1 cellular context compared by ENCODE assay signal in the genomic region with DNA sequence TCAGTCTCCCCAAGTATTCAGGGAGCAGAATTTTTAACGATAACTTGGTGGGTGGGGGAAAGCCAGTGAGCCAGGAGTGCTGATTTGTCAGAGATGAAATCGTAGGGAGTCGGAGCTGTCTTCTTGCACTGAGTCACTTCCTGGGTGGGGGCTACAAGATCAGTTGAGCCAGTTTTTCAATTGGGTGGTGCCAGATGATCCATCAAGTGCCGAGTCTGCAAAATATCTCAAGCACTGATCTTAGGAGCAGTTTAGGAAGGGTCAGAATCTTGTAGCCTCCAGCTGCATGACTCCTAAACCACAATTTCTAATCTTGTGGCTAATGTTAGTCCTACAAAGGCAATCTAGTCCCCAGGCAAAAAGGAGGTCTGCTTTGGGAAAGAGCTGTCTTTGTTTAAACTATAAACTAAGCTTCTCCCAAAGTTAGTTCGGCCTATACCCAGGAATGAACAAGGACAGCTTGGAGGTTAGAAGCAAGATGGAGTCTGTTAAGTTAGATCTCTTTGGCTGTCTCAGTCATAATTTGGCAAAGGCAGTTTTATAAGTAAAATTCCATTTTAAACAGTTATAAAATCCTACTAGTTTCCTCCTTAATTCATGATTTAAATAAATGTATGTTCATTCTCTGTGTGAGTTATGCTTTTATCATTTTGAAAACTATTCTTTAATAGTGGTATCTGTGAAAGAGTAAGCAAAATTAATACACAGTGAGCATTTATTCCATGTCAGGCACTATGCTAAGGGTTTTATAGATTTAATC.
TF ChIP-seq lines count a peak whose summit lies in the region.

No MANE protein-coding gene starts in this region.

TF ChIP-seq in K562, 482 proteins besides CTCF, POLR2A, EP300 and RAD21 (continued from another document and continues in another):
- TF ChIP-seq, protein P1, sequence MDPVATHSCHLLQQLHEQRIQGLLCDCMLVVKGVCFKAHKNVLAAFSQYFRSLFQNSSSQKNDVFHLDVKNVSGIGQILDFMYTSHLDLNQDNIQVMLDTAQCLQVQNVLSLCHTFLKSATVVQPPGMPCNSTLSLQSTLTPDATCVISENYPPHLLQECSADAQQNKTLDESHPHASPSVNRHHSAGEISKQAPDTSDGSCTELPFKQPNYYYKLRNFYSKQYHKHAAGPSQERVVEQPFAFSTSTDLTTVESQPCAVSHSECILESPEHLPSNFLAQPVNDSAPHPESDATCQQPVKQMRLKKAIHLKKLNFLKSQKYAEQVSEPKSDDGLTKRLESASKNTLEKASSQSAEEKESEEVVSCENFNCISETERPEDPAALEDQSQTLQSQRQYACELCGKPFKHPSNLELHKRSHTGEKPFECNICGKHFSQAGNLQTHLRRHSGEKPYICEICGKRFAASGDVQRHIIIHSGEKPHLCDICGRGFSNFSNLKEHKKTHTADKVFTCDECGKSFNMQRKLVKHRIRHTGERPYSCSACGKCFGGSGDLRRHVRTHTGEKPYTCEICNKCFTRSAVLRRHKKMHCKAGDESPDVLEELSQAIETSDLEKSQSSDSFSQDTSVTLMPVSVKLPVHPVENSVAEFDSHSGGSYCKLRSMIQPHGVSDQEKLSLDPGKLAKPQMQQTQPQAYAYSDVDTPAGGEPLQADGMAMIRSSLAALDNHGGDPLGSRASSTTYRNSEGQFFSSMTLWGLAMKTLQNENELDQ (CRISPR knock-in tag; IDR thresholded peaks at IDR 0.05; ENCODE audit: borderline replicate concordance): no peak
- TF ChIP-seq, protein P2, sequence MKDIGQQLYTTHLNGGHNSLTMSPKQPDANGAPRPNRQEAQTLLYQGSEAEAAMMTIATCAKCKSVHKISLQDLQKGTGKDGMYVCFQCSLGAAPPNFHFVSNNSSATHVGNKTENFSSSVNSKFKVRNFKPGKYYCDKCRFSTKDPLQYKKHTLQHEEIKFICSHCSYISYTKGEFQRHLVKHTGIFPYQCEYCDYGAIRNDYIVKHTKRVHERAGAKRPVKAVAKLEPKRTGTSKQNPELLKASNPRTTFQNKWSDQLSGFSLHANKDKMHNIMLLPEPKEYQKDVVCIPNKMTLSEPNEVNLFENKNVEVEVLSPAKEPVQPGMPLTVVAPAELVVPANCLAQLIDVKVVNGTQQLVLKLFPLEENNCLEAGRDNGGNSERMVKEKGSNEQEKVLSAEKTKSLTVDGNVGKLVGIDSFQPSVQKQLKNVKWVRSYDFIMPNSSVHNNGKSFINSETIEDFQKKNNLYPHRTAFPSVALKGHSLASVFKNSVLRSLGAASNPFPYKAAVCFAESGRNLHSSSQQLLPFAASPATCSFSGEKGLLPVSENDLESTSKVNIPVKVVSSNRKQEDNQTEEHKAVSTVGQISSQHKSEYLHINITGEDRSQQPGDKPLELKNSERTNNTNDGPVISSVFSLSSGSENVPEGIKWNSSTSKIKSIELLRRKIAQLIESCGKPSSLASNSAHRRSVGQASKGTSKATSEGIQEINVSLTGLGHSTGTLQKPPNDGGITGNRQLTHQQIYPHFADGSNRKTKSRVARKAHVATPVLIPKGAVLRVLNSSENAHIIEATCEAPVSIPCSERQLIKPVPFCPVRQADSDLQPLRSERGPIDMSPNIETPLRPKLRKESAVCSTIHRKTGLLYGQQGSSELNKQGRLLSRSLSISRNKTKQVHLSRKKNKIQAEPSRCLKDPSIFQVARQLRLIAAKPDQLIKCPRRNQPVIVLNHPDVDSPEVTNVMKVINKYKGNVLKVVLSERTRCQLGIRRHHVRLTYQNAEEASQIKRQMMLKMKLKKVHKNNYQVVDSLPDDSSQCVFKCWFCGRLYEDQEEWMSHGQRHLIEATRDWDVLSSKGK (CRISPR knock-in tag; IDR thresholded peaks at IDR 0.05): no peak
- TF ChIP-seq BCL6 (CRISPR knock-in tag; IDR thresholded peaks at IDR 0.05) (no peak), TRIM28 (IDR thresholded peaks at IDR 0.05) (no peak), PTTG1 (tag; IDR thresholded peaks at IDR 0.05; ENCODE audit: low read depth) (peak; percentile 77; the same call in 1 of the 2 replicates), ZNF253 (CRISPR knock-in tag; conservative IDR thresholded peaks at IDR 0.05) (no peak), SOX6 (IDR thresholded peaks at IDR 0.05) (peak; percentile 84), ZNF445 (CRISPR knock-in tag; IDR thresholded peaks at IDR 0.05; ENCODE audit: low read depth) (no peak), ARID2 (IDR thresholded peaks at IDR 0.05) (no peak), TCF3 (CRISPR knock-in tag; IDR thresholded peaks at IDR 0.05) (peak; percentile 82), ZNF766 (CRISPR knock-in tag; conservative IDR thresholded peaks at IDR 0.05) (peak; percentile 57; the same call in 1 of the 2 replicates), ATF1 (CRISPR knock-in tag; IDR thresholded peaks at IDR 0.05) (no peak), ATF1 (tag; IDR thresholded peaks at IDR 0.05) (peak; percentile 73), PTBP1 (IDR thresholded peaks at IDR 0.05; ENCODE audit: low read depth, low read length) (no peak), SP2 (IDR thresholded peaks at IDR 0.05; ENCODE audit: extremely low read depth, low read depth, low read length, poor library complexity, severe bottlenecking) (no peak), XRCC3 (IDR thresholded peaks at IDR 0.05) (no peak), NRF1 (conservative IDR thresholded peaks at IDR 0.05 in 1 of 2, IDR thresholded peaks at IDR 0.05 in 1 of 2) (peak; percentile 46 to 51; a peak in 3 of 4 replicates), HLTF (IDR thresholded peaks at IDR 0.05) (no peak), SAP30 (IDR thresholded peaks at IDR 0.05; ENCODE audit: borderline replicate concordance, insufficient read depth, low read depth, low read length, poor library complexity, severe bottlenecking) (no peak), ZNF583 (CRISPR knock-in tag; IDR thresholded peaks at IDR 0.05) (no peak), TBP (optimal IDR thresholded peaks at IDR 0.05; ENCODE audit: low read depth, low read length) (no peak), TEAD2 (tag; IDR thresholded peaks at IDR 0.05) (no peak), SP1 (CRISPR knock-in tag; IDR thresholded peaks at IDR 0.05) (peak; percentile 36; the same call in 1 of the 2 replicates), TFAM (CRISPR knock-in tag; conservative IDR thresholded peaks at IDR 0.05) (no peak), MED1 (CRISPR knock-in tag; IDR thresholded peaks at IDR 0.05; ENCODE audit: borderline replicate concordance) (no peak), RNF2 (IDR thresholded peaks at IDR 0.05) (no peak), ZNF584 (CRISPR knock-in tag; IDR thresholded peaks at IDR 0.05; ENCODE audit: low read depth) (no peak), E2F3 (CRISPR knock-in tag; IDR thresholded peaks at IDR 0.05) (no peak), LARP7 (IDR thresholded peaks at IDR 0.05) (no peak), FOXJ3 (CRISPR knock-in tag; IDR thresholded peaks at IDR 0.05) (no peak), RBM25 (IDR thresholded peaks at IDR 0.05; ENCODE audit: low read depth, low read length, severe bottlenecking) (no peak)
- TF ChIP-seq, protein P3, sequence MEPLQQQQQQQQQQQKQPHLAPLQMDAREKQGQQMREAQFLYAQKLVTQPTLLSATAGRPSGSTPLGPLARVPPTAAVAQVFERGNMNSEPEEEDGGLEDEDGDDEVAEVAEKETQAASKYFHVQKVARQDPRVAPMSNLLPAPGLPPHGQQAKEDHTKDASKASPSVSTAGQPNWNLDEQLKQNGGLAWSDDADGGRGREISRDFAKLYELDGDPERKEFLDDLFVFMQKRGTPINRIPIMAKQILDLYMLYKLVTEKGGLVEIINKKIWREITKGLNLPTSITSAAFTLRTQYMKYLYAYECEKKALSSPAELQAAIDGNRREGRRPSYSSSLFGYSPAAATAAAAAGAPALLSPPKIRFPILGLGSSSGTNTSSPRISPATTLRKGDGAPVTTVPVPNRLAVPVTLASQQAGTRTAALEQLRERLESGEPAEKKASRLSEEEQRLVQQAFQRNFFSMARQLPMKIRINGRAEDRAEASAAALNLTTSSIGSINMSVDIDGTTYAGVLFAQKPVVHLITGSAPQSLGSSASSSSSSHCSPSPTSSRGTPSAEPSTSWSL (CRISPR knock-in tag; IDR thresholded peaks at IDR 0.05; ENCODE audit: borderline replicate concordance): no peak
- TF ChIP-seq, protein P4, sequence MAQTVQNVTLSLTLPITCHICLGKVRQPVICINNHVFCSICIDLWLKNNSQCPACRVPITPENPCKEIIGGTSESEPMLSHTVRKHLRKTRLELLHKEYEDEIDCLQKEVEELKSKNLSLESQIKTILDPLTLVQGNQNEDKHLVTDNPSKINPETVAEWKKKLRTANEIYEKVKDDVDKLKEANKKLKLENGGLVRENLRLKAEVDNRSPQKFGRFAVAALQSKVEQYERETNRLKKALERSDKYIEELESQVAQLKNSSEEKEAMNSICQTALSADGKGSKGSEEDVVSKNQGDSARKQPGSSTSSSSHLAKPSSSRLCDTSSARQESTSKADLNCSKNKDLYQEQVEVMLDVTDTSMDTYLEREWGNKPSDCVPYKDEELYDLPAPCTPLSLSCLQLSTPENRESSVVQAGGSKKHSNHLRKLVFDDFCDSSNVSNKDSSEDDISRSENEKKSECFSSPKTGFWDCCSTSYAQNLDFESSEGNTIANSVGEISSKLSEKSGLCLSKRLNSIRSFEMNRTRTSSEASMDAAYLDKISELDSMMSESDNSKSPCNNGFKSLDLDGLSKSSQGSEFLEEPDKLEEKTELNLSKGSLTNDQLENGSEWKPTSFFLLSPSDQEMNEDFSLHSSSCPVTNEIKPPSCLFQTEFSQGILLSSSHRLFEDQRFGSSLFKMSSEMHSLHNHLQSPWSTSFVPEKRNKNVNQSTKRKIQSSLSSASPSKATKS (CRISPR knock-in tag; IDR thresholded peaks at IDR 0.05): no peak
- TF ChIP-seq, protein P5, sequence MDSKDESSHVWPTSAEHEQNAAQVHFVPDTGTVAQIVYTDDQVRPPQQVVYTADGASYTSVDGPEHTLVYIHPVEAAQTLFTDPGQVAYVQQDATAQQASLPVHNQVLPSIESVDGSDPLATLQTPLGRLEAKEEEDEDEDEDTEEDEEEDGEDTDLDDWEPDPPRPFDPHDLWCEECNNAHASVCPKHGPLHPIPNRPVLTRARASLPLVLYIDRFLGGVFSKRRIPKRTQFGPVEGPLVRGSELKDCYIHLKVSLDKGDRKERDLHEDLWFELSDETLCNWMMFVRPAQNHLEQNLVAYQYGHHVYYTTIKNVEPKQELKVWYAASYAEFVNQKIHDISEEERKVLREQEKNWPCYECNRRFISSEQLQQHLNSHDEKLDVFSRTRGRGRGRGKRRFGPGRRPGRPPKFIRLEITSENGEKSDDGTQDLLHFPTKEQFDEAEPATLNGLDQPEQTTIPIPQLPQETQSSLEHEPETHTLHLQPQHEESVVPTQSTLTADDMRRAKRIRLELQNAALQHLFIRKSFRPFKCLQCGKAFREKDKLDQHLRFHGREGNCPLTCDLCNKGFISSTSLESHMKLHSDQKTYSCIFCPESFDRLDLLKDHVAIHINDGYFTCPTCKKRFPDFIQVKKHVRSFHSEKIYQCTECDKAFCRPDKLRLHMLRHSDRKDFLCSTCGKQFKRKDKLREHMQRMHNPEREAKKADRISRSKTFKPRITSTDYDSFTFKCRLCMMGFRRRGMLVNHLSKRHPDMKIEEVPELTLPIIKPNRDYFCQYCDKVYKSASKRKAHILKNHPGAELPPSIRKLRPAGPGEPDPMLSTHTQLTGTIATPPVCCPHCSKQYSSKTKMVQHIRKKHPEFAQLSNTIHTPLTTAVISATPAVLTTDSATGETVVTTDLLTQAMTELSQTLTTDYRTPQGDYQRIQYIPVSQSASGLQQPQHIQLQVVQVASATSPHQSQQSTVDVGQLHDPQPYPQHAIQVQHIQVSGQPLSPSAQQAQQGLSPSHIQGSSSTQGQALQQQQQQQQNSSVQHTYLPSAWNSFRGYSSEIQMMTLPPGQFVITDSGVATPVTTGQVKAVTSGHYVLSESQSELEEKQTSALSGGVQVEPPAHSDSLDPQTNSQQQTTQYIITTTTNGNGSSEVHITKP (IDR thresholded peaks at IDR 0.05; ENCODE audit: partially characterized antibody): no peak
- TF ChIP-seq, protein P6, sequence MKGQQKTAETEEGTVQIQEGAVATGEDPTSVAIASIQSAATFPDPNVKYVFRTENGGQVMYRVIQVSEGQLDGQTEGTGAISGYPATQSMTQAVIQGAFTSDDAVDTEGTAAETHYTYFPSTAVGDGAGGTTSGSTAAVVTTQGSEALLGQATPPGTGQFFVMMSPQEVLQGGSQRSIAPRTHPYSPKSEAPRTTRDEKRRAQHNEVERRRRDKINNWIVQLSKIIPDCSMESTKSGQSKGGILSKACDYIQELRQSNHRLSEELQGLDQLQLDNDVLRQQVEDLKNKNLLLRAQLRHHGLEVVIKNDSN (CRISPR knock-in tag; IDR thresholded peaks at IDR 0.05): no peak
- TF ChIP-seq, protein P7, sequence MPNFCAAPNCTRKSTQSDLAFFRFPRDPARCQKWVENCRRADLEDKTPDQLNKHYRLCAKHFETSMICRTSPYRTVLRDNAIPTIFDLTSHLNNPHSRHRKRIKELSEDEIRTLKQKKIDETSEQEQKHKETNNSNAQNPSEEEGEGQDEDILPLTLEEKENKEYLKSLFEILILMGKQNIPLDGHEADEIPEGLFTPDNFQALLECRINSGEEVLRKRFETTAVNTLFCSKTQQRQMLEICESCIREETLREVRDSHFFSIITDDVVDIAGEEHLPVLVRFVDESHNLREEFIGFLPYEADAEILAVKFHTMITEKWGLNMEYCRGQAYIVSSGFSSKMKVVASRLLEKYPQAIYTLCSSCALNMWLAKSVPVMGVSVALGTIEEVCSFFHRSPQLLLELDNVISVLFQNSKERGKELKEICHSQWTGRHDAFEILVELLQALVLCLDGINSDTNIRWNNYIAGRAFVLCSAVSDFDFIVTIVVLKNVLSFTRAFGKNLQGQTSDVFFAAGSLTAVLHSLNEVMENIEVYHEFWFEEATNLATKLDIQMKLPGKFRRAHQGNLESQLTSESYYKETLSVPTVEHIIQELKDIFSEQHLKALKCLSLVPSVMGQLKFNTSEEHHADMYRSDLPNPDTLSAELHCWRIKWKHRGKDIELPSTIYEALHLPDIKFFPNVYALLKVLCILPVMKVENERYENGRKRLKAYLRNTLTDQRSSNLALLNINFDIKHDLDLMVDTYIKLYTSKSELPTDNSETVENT (CRISPR knock-in tag; IDR thresholded peaks at IDR 0.05): no peak
- TF ChIP-seq, protein P8, sequence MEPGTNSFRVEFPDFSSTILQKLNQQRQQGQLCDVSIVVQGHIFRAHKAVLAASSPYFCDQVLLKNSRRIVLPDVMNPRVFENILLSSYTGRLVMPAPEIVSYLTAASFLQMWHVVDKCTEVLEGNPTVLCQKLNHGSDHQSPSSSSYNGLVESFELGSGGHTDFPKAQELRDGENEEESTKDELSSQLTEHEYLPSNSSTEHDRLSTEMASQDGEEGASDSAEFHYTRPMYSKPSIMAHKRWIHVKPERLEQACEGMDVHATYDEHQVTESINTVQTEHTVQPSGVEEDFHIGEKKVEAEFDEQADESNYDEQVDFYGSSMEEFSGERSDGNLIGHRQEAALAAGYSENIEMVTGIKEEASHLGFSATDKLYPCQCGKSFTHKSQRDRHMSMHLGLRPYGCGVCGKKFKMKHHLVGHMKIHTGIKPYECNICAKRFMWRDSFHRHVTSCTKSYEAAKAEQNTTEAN (CRISPR knock-in tag; IDR thresholded peaks at IDR 0.05): no peak
- TF ChIP-seq, protein P9, sequence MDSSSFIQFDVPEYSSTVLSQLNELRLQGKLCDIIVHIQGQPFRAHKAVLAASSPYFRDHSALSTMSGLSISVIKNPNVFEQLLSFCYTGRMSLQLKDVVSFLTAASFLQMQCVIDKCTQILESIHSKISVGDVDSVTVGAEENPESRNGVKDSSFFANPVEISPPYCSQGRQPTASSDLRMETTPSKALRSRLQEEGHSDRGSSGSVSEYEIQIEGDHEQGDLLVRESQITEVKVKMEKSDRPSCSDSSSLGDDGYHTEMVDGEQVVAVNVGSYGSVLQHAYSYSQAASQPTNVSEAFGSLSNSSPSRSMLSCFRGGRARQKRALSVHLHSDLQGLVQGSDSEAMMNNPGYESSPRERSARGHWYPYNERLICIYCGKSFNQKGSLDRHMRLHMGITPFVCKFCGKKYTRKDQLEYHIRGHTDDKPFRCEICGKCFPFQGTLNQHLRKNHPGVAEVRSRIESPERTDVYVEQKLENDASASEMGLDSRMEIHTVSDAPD (CRISPR knock-in tag; IDR thresholded peaks at IDR 0.05): no peak
